Comparison of ENCODE assay signal across 1 cellular context in the genomic region with DNA sequence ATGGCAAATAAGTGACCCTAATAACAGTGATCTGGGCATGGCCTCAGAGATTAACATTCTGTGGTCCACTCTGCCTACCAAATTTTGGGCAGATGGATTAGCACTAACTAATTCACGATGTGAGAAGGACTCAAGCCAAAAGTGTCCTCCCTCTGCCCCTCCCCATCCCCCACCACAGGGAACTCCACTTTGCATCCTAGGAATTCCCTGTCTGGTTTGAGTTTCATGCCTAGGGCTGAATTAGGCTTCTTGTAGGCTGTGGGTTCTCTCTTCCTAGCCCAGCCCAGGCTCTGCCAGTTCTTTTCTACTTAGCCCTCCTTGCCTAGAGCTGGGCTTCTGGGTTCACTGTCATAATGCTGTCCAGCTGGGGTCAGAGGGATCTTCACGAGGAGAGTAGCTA.
TF ChIP-seq lines count a peak whose summit lies in the region.

No MANE protein-coding gene starts in this region.

TF ChIP-seq in GM23338, 12 proteins besides CTCF, POLR2A, EP300 and RAD21 (continued from another document):
- TF ChIP-seq ZNF114 (CRISPR knock-in tag; IDR thresholded peaks at IDR 0.05) = no peak
- no peak for TF ChIP-seq EZH2 (IDR thresholded peaks at IDR 0.05; ENCODE audit: low read depth, unreplicated experiment)
- no peak for TF ChIP-seq JUNB (IDR thresholded peaks at IDR 0.05; ENCODE audit: unreplicated experiment)
- TF ChIP-seq EZH2phosphoT487 (IDR thresholded peaks at IDR 0.05; ENCODE audit: unreplicated experiment) = no peak
- TF ChIP-seq STAT1 (IDR thresholded peaks at IDR 0.05; ENCODE audit: unreplicated experiment) = no peak
- TF ChIP-seq CREB1 (CRISPR knock-in tag; IDR thresholded peaks at IDR 0.05; ENCODE audit: low read depth) = no peak
- TF ChIP-seq, protein P1, sequence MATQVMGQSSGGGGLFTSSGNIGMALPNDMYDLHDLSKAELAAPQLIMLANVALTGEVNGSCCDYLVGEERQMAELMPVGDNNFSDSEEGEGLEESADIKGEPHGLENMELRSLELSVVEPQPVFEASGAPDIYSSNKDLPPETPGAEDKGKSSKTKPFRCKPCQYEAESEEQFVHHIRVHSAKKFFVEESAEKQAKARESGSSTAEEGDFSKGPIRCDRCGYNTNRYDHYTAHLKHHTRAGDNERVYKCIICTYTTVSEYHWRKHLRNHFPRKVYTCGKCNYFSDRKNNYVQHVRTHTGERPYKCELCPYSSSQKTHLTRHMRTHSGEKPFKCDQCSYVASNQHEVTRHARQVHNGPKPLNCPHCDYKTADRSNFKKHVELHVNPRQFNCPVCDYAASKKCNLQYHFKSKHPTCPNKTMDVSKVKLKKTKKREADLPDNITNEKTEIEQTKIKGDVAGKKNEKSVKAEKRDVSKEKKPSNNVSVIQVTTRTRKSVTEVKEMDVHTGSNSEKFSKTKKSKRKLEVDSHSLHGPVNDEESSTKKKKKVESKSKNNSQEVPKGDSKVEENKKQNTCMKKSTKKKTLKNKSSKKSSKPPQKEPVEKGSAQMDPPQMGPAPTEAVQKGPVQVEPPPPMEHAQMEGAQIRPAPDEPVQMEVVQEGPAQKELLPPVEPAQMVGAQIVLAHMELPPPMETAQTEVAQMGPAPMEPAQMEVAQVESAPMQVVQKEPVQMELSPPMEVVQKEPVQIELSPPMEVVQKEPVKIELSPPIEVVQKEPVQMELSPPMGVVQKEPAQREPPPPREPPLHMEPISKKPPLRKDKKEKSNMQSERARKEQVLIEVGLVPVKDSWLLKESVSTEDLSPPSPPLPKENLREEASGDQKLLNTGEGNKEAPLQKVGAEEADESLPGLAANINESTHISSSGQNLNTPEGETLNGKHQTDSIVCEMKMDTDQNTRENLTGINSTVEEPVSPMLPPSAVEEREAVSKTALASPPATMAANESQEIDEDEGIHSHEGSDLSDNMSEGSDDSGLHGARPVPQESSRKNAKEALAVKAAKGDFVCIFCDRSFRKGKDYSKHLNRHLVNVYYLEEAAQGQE (IDR thresholded peaks at IDR 0.05; ENCODE audit: unreplicated experiment) = no peak
